Comparison of ENCODE assay signal across 33 cellular contexts in the genomic region with DNA sequence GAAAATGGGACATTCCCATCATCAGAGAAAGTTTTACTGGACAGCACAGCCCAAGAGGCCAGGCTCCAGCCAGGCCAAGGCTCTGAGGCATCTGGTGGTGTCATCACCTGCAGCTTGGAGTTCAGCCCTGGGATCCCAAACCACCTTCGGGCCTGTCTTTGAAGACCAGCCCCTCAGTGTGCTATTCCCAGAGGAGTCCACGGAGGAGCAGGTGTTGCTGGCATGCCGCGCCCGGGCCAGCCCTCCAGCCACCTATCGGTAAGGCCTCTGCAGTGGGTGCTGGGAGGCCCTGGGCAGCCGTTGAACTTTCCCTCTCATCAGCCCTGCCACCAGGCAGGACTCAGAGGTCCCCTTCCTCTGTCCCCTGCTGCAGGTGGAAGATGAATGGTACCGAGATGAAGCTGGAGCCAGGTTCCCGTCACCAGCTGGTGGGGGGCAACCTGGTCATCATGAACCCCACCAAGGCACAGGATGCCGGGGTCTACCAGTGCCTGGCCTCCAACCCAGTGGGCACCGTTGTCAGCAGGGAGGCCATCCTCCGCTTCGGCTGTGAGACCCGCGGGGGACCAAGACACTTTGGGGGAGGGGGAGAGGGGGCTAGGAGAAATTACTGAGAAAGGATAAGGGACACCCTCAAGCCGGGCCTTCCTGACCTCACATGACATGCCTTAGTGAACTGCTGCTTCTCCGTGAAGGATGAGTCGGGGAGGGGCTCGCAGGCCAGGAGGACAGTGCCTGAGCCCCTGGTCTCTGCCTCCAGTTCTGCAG. TPM values are rescaled to one million over a fixed set of nuclear protein-coding genes. Genes with fewer than 3 reads are reported as not detected.
"Had no signal": no experiment of that assay in that cellular context is flagged by ENCODE, and none has a peak within 500 bp of the region (broad histone marks: within the 10 kb centered on the region; RNA-seq: fewer than 3 reads in every experiment).

No MANE protein-coding gene starts in this region.

- H3K36me3 Mint-ChIP-seq: activated naive CD4-positive, alpha-beta T cell treated with anti-CD3 and anti-CD28 coated beads, Interleukin-2, amount 50 U/mL, for 24 hours; activated naive CD8-positive, alpha-beta T cell treated with anti-CD3 and anti-CD28 coated beads for 36 hours; WTC11 had no signal

- H3K27ac Mint-ChIP-seq: activated CD8-positive, alpha-beta T cell treated with anti-CD3 and anti-CD28 coated beads for 36 hours; activated naive CD4-positive, alpha-beta T cell treated with anti-CD3 and anti-CD28 coated beads for 36 hours; activated naive CD4-positive, alpha-beta T cell treated with anti-CD3 and anti-CD28 coated beads, Interleukin-2, amount 50 U/mL, for 24 hours; activated naive CD8-positive, alpha-beta T cell treated with anti-CD3 and anti-CD28 coated beads for 36 hours; activated naive CD8-positive, alpha-beta T cell treated with anti-CD3 and anti-CD28 coated beads, Interleukin-2, amount 50 U/mL, for 24 hours; activated T-helper 1 cell treated with anti-CD3 and anti-CD28 coated beads, Interleukin-12 subunit alpha, Interleukin-12 subunit beta, Interleukin-2, Interleukin-4 antibody, amounts not matched to agents 30 ng/mL and 10 ng/mL and 1 ng/mL, durations not matched to agents 14 hours and 24 hours and 36 hours; activated T-helper 2 cell treated with anti-CD3 and anti-CD28 coated beads, Interferon-gamma antibody, Interleukin-2, Interleukin-4, amounts not matched to agents 10 μg/mL and 5 μg/mL and 100 μg/mL, durations not matched to agents 14 hours and 24 hours and 36 hours; dendritic cell treated with granulocyte-macrophage colony-stimulating factor and Interleukin-4, amounts not matched to agents 40 ng/mL and 50 ng/mL, for 4 days; effector memory CD8-positive, alpha-beta T cell; WTC11 had no signal

- H3K27me3 ChIP-seq: adrenal gland, body of pancreas, gastrocnemius medialis had no signal

- H3K27me3 Mint-ChIP-seq: activated CD8-positive, alpha-beta T cell treated with anti-CD3 and anti-CD28 coated beads for 36 hours; activated naive CD4-positive, alpha-beta T cell treated with anti-CD3 and anti-CD28 coated beads, Interleukin-2, amount 50 U/mL, for 24 hours; activated naive CD8-positive, alpha-beta T cell treated with anti-CD3 and anti-CD28 coated beads for 36 hours; activated naive CD8-positive, alpha-beta T cell treated with anti-CD3 and anti-CD28 coated beads, Interleukin-2, amount 50 U/mL, for 24 hours; dendritic cell treated with granulocyte-macrophage colony-stimulating factor and Interleukin-4, amounts not matched to agents 40 ng/mL and 50 ng/mL, for 4 days had no signal

- H3K4me1 ChIP-seq: adrenal gland, foreskin keratinocyte, gastrocnemius medialis had no signal

- DNase-seq: activated CD4-positive, alpha-beta T cell treated with anti-CD3 and anti-CD28 coated beads for 1 hour; activated CD4-positive, alpha-beta T cell treated with anti-CD3 and anti-CD28 coated beads for 48 hours; activated CD4-positive, alpha-beta T cell treated with anti-CD3 and anti-CD28 coated beads, Interleukin-2, amount 50 U/mL, for 1 hour; activated CD4-positive, alpha-beta T cell treated with anti-CD3 and anti-CD28 coated beads, Interleukin-2, amount 50 U/mL, for 48 hours; activated CD8-positive, alpha-beta memory T cell treated with anti-CD3 and anti-CD28 coated beads for 24 hours; activated CD8-positive, alpha-beta T cell treated with anti-CD3 and anti-CD28 coated beads for 36 hours; activated effector memory CD4-positive, alpha-beta T cell treated with anti-CD3 and anti-CD28 coated beads, Interleukin-2, amount 50 U/mL, for 16 hours; activated naive CD4-positive, alpha-beta T cell treated with anti-CD3 and anti-CD28 coated beads for 36 hours; activated naive CD8-positive, alpha-beta T cell treated with anti-CD3 and anti-CD28 coated beads for 36 hours; activated naive CD8-positive, alpha-beta T cell treated with anti-CD3 and anti-CD28 coated beads, Interleukin-2, amount 50 U/mL, for 24 hours; activated T-cell treated with anti-CD3 and anti-CD28 coated beads, Interleukin-2, amount 50 U/mL, for 4 hours; adrenal gland; amygdala; aorta; body of pancreas; caudate nucleus; effector CD4-positive, alpha-beta T cell; effector memory CD8-positive, alpha-beta T cell; erythroblast; foreskin keratinocyte; gastrocnemius medialis; glutamatergic neuron; T-helper 2 cell had no signal

- ATAC-seq: activated CD8-positive, alpha-beta T cell treated with anti-CD3 and anti-CD28 coated beads for 36 hours; activated naive CD8-positive, alpha-beta T cell treated with anti-CD3 and anti-CD28 coated beads, Interleukin-2, amount 50 U/mL, for 24 hours; activated T-cell treated with anti-CD3 and anti-CD28 coated beads, Interleukin-2, amount 50 U/mL, for 4 hours; body of pancreas; effector memory CD8-positive, alpha-beta T cell; foreskin keratinocyte; gastrocnemius medialis; heart left ventricle; WTC11 had no signal

- H3K4me1 Mint-ChIP-seq: activated naive CD4-positive, alpha-beta T cell treated with anti-CD3 and anti-CD28 coated beads, Interleukin-2, amount 50 U/mL, for 24 hours; activated naive CD8-positive, alpha-beta T cell treated with anti-CD3 and anti-CD28 coated beads for 36 hours; activated naive CD8-positive, alpha-beta T cell treated with anti-CD3 and anti-CD28 coated beads, Interleukin-2, amount 50 U/mL, for 24 hours had no signal

- H3K27ac ChIP-seq: adrenal gland, body of pancreas, coronary artery, esophagus muscularis mucosa, foreskin keratinocyte, gastrocnemius medialis, heart left ventricle, VCaP had no signal

- H3K9me3 Mint-ChIP-seq: activated CD8-positive, alpha-beta T cell treated with anti-CD3 and anti-CD28 coated beads for 36 hours; activated naive CD4-positive, alpha-beta T cell treated with anti-CD3 and anti-CD28 coated beads for 36 hours; activated naive CD4-positive, alpha-beta T cell treated with anti-CD3 and anti-CD28 coated beads, Interleukin-2, amount 50 U/mL, for 24 hours; activated naive CD8-positive, alpha-beta T cell treated with anti-CD3 and anti-CD28 coated beads for 36 hours; activated naive CD8-positive, alpha-beta T cell treated with anti-CD3 and anti-CD28 coated beads, Interleukin-2, amount 50 U/mL, for 24 hours; activated T-cell treated with anti-CD3 and anti-CD28 coated beads, Interleukin-2, amount 50 U/mL, for 4 hours; activated T-helper 1 cell treated with anti-CD3 and anti-CD28 coated beads, Interleukin-12 subunit alpha, Interleukin-12 subunit beta, Interleukin-2, Interleukin-4 antibody, amounts not matched to agents 30 ng/mL and 10 ng/mL and 1 ng/mL, durations not matched to agents 14 hours and 24 hours and 36 hours; activated T-helper 2 cell treated with anti-CD3 and anti-CD28 coated beads, Interferon-gamma antibody, Interleukin-2, Interleukin-4, amounts not matched to agents 10 μg/mL and 5 μg/mL and 100 μg/mL, durations not matched to agents 14 hours and 24 hours and 36 hours; dendritic cell treated with granulocyte-macrophage colony-stimulating factor and Interleukin-4, amounts not matched to agents 40 ng/mL and 50 ng/mL, for 4 days; effector memory CD8-positive, alpha-beta T cell; WTC11 had no signal

- H3K9me3 ChIP-seq: adrenal gland, body of pancreas, esophagus muscularis mucosa, gastrocnemius medialis, heart left ventricle had no signal

- H3K36me3 ChIP-seq: adrenal gland, esophagus muscularis mucosa, gastrocnemius medialis, heart left ventricle had no signal

- H3K4me3 ChIP-seq: adrenal gland, body of pancreas, coronary artery, esophagus muscularis mucosa, gastrocnemius medialis, heart left ventricle had no signal

- H3K4me3 Mint-ChIP-seq: activated CD8-positive, alpha-beta T cell treated with anti-CD3 and anti-CD28 coated beads for 36 hours; activated naive CD4-positive, alpha-beta T cell treated with anti-CD3 and anti-CD28 coated beads for 36 hours; activated naive CD4-positive, alpha-beta T cell treated with anti-CD3 and anti-CD28 coated beads, Interleukin-2, amount 50 U/mL, for 24 hours; activated naive CD8-positive, alpha-beta T cell treated with anti-CD3 and anti-CD28 coated beads for 36 hours; activated naive CD8-positive, alpha-beta T cell treated with anti-CD3 and anti-CD28 coated beads, Interleukin-2, amount 50 U/mL, for 24 hours; activated T-cell treated with anti-CD3 and anti-CD28 coated beads, Interleukin-2, amount 50 U/mL, for 4 hours; activated T-helper 1 cell treated with anti-CD3 and anti-CD28 coated beads, Interleukin-12 subunit alpha, Interleukin-12 subunit beta, Interleukin-2, Interleukin-4 antibody, amounts not matched to agents 30 ng/mL and 10 ng/mL and 1 ng/mL, durations not matched to agents 14 hours and 24 hours and 36 hours; dendritic cell treated with granulocyte-macrophage colony-stimulating factor and Interleukin-4, amounts not matched to agents 40 ng/mL and 50 ng/mL, for 4 days; effector memory CD8-positive, alpha-beta T cell; WTC11 had no signal

RNA-seq across cellular contexts. Expression of a gene that starts 15.0 kb away (rescaled TPM):
- total RNA-seq: activated CD8-positive, alpha-beta T cell treated with anti-CD3 and anti-CD28 coated beads for 36 hours; activated naive CD4-positive, alpha-beta T cell treated with anti-CD3 and anti-CD28 coated beads for 36 hours; activated naive CD8-positive, alpha-beta T cell treated with anti-CD3 and anti-CD28 coated beads for 36 hours; activated T-cell treated with anti-CD3 and anti-CD28 coated beads, Interleukin-2, amount 50 U/mL, for 4 hours; activated T-helper 1 cell treated with anti-CD3 and anti-CD28 coated beads, Interleukin-12 subunit alpha, Interleukin-12 subunit beta, Interleukin-2, Interleukin-4 antibody, amounts not matched to agents 30 ng/mL and 10 ng/mL and 1 ng/mL, durations not matched to agents 14 hours and 24 hours and 36 hours; activated T-helper 2 cell treated with anti-CD3 and anti-CD28 coated beads, Interferon-gamma antibody, Interleukin-2, Interleukin-4, amounts not matched to agents 10 μg/mL and 5 μg/mL and 100 μg/mL, durations not matched to agents 14 hours and 24 hours and 36 hours; body of pancreas; foreskin keratinocyte; gastrocnemius medialis; T-helper 1 cell treated with Interleukin-12 subunit alpha and Interleukin-12 subunit beta and Interleukin-4 antibody, amounts not matched to agents 30 ng/mL and 1 ng/mL, for 36 hours had no signal
- polyA plus RNA-seq: aorta, foreskin keratinocyte had no signal
